Comparison of ENCODE assay signal across 10 cellular contexts in the genomic region with DNA sequence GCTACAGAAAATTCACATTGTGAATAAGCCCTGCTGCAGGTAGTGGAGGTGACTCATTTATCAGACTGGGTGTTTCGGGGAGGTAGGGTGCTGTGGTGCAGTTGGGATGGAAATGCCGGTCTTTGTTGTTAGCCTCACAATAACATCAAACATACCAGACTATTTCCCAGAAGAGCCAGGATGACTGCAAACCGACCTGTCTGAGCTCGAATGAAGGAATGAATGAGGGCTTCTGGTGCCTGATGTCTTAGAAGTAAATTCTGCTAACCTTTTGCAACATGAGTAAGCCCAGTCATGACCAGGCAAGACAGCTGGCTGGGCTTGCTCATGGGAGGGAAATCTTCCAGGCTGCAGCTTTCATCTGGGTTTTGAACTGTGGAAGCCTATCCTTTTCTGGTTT. TPM values are rescaled to one million over a fixed set of nuclear protein-coding genes. Genes with fewer than 3 reads are reported as not detected.
DNase-seq lines count a peak whose midpoint lies in the region.
"Had no signal": no experiment of that assay in that cellular context is flagged by ENCODE, and none has a peak within 500 bp of the region (broad histone marks: within the 10 kb centered on the region; RNA-seq: fewer than 3 reads in every experiment).

No MANE protein-coding gene starts in this region.

- H3K27me3 ChIP-seq in stomach smooth muscle (ENCODE audit: control insufficient read depth in 1 of 2, insufficient read depth in 2 of 2, low read length in 2 of 2) = no peaks in the 10 kb centered on the region

- H3K9me3 ChIP-seq in stomach smooth muscle (ENCODE audit: control insufficient read depth in 2 of 2, low read length in 2 of 2) = no peaks in the 10 kb centered on the region

- peaks cover 21% of the 10 kb centered on the region for H3K4me1 Mint-ChIP-seq in activated naive CD4-positive, alpha-beta T cell treated with anti-CD3 and anti-CD28 coated beads, Interleukin-2, amount 50 U/mL, for 24 hours
- H3K4me1 Mint-ChIP-seq in activated naive CD8-positive, alpha-beta T cell treated with anti-CD3 and anti-CD28 coated beads for 36 hours = peaks cover 26% of the 10 kb centered on the region

- peak overlapping the region; percentile 58 for H3K27ac ChIP-seq in stomach smooth muscle (ENCODE audit: low read length)

- H3K27ac Mint-ChIP-seq in activated naive CD4-positive, alpha-beta T cell treated with anti-CD3 and anti-CD28 coated beads, Interleukin-2, amount 50 U/mL, for 24 hours = peak overlapping the region; percentile 70
- peak overlapping the region; percentile 37 for H3K27ac Mint-ChIP-seq in activated naive CD8-positive, alpha-beta T cell treated with anti-CD3 and anti-CD28 coated beads for 36 hours

- H3K36me3 ChIP-seq in stomach smooth muscle (ENCODE audit: control insufficient read depth in 2 of 2, insufficient read depth in 2 of 2, low read length in 2 of 2) = peaks cover 2 to 6% of the 10 kb centered on the region in 2 donors

- H3K36me3 Mint-ChIP-seq in activated naive CD4-positive, alpha-beta T cell treated with anti-CD3 and anti-CD28 coated beads, Interleukin-2, amount 50 U/mL, for 24 hours = peaks cover 10% of the 10 kb centered on the region
- peaks cover 21% of the 10 kb centered on the region for H3K36me3 Mint-ChIP-seq in activated naive CD8-positive, alpha-beta T cell treated with anti-CD3 and anti-CD28 coated beads for 36 hours

- H3K4me3 ChIP-seq in stomach smooth muscle (ENCODE audit: low read length in 2 of 2) = no peak overlapping the region

- no peak for DNase-seq in activated naive CD4-positive, alpha-beta T cell treated with Interleukin-2 at 50 U/mL for 16 hours
- no peak for DNase-seq in activated naive CD8-positive, alpha-beta T cell treated with anti-CD3 and anti-CD28 coated beads for 36 hours
- DNase-seq in iris pigment epithelial cell (ENCODE audit: low read depth) (peak; percentile 83), NCI-H2081 (lab: John Stamatoyannopoulos, UW) (no peak), NCI-H1930 (lab: John Stamatoyannopoulos, UW) (no peak), SW480 (ENCODE audit: low spot score) (no peak)
- DNase-seq: DMS153, midbrain had no signal

- H3K4me1 ChIP-seq in stomach smooth muscle (ENCODE audit: control insufficient read depth, insufficient read depth, low read length) = peaks cover 41% of the 10 kb centered on the region

- H3K27me3 Mint-ChIP-seq in activated naive CD4-positive, alpha-beta T cell treated with anti-CD3 and anti-CD28 coated beads, Interleukin-2, amount 50 U/mL, for 24 hours = no peaks in the 10 kb centered on the region
- H3K27me3 Mint-ChIP-seq in activated naive CD8-positive, alpha-beta T cell treated with anti-CD3 and anti-CD28 coated beads for 36 hours = no peaks in the 10 kb centered on the region

- no peaks in the 10 kb centered on the region for H3K9me3 Mint-ChIP-seq in activated naive CD4-positive, alpha-beta T cell treated with anti-CD3 and anti-CD28 coated beads, Interleukin-2, amount 50 U/mL, for 24 hours
- H3K9me3 Mint-ChIP-seq in activated naive CD8-positive, alpha-beta T cell treated with anti-CD3 and anti-CD28 coated beads for 36 hours = no peaks in the 10 kb centered on the region

- peak overlapping the region; percentile 57 for H3K4me3 Mint-ChIP-seq in activated naive CD4-positive, alpha-beta T cell treated with anti-CD3 and anti-CD28 coated beads, Interleukin-2, amount 50 U/mL, for 24 hours
- no peak overlapping the region for H3K4me3 Mint-ChIP-seq in activated naive CD8-positive, alpha-beta T cell treated with anti-CD3 and anti-CD28 coated beads for 36 hours

- H3K9ac ChIP-seq in stomach smooth muscle (ENCODE audit: low read length in 2 of 2) = no peak overlapping the region

RNA-seq across cellular contexts. Expression of gene VDAC2, which starts 2.4 kb away (rescaled TPM):
- 100 to 1,000 TPM; 266 to 276 TPM for total RNA-seq in activated naive CD8-positive, alpha-beta T cell treated with anti-CD3 and anti-CD28 coated beads for 36 hours

RNA-seq across cellular contexts. Expression of gene COMTD1, which starts 27.6 kb away (rescaled TPM):
- total RNA-seq in activated naive CD8-positive, alpha-beta T cell treated with anti-CD3 and anti-CD28 coated beads for 36 hours = 10 to 100 TPM; 54.7 to 58.6 TPM
